Comparison of ENCODE assay signal across 10 cellular contexts in the genomic region with DNA sequence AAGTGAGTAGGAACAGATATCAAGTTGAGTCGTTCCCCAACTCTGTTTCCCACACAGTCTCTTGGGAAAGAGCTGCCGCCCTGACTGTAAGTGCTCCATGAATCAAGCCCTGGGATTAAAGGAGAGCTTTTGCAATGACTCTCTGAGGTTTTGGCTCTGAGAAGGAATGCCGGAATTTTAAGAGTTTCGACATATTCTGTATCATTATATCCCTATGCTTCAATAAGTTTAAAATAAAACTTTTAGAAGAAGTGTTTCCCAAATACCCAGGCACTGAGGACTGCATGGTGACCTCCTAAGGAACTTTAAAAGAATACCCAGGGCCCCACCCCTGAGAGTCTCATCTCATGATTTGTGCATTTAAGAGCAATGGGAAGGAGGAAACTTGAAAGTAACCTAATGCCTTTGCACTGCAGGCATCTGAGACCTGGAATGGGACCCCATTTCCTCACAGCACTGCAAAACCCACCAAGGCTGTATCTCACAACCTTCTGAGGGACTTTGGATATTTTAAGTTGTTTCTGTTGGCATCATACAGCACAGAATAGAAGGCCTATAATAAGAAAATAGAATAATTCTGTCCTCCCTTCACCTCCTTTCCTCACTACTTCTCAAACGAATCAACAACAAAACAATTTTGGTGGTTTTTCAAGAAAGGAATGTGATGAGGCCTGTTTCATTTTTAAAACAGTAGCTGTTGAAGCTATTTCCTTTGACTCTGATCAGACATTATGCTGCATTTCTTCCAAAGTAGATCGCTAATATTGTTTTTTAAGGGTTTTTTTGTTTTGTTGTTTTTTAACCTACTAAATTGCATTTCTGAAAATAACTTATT.
A peak's percentile ranks its signal among the peaks of the same experiment; 100 is the strongest.
DNase-seq lines count a peak whose midpoint lies in the region; ATAC-seq and TF ChIP-seq lines count a peak whose summit lies in the region.
"Had no signal": no experiment of that assay in that cellular context is flagged by ENCODE, and none has a peak within 500 bp of the region (broad histone marks: within the 10 kb centered on the region; RNA-seq: fewer than 3 reads in every experiment).

No MANE protein-coding gene starts in this region.

- intact Hi-C loops in Right ventricle myocardium inferior (cut with DNase I) = no loop called here
- intact Hi-C loops in cardiac septum (cut with DNase I) = loop anchor here (10.0 kb wide), 1 partner anchor 53 kb away; no protein-coding TSS in a partner anchor

- DNase-seq in Right ventricle myocardium inferior (ENCODE audit: missing footprints) = no peak
- DNase-seq in cardiac septum (ENCODE audit: low spot score) = no peak
- peak; percentile 52 for DNase-seq in epithelial cell of esophagus (ENCODE audit: low read depth)
- DNase-seq in myocyte (ENCODE audit: low read depth) = peak; percentile 89
- no peak for DNase-seq in SHP77 (lab: John Stamatoyannopoulos, UW)
- DNase-seq: activated CD4-positive, alpha-beta T cell treated with anti-CD3 and anti-CD28 coated beads, Interleukin-2, amount 50 U/mL, for 4 hours; RPMI8226 had no signal

- H3K4me3 ChIP-seq in epithelial cell of esophagus (ENCODE audit: low read length) = no peak overlapping the region

- ATAC-seq in Right ventricle myocardium inferior = peak; percentile 89
- ATAC-seq in HG02571 (IDR thresholded peaks at IDR 0.05; ENCODE audit: unreplicated experiment) = no peak
- ATAC-seq in HG02642 (IDR thresholded peaks at IDR 0.05; ENCODE audit: poor library complexity, unreplicated experiment) = no peak
- ATAC-seq in GM18511 (IDR thresholded peaks at IDR 0.05; ENCODE audit: unreplicated experiment) = no peak

- TF ChIP-seq CTCF in epithelial cell of esophagus (IDR thresholded peaks at IDR 0.05; ENCODE audit: insufficient read depth, low read depth, low read length, missing control alignments) = no peak

Comparison
In these comparisons a context has a peak if more than half of its experiments do, and no peak if none do; other contexts are left out.
1. DNase-seq: peak in epithelial cell of esophagus (single experiment) and myocyte (single experiment); none in Right ventricle myocardium inferior (single experiment), cardiac septum (single experiment) and SHP77 (0 of 2).